Comparison of ENCODE assay signal across 22 cellular contexts in the genomic region with DNA sequence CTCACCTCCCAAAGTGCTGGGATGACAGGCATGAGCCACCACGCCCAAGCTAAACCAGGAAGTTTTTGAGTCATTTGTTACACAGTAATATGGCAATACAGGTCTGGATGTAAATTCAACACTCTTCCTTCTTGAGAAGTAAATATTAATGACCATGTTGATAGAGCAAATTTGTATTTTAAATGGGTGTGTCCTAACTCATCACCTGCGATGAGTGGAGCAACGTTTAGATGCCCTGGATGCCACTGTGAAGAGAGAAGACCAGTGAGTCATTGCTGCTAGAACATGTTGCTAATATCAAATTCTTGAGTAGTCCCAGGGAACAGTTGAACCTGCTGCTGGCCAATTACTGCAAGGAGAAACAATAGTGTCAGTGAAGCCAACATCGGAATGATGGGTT.
"Had no signal": no experiment of that assay in that cellular context is flagged by ENCODE, and none has a peak within 500 bp of the region (broad histone marks: within the 10 kb centered on the region; RNA-seq: fewer than 3 reads in every experiment).

No MANE protein-coding gene starts in this region.

- H3K4me3 ChIP-seq: K562, SJSA1, SK-N-MC had no signal

- H3K9ac ChIP-seq: KMS-11 had no signal

- DNase-seq: Kasumi-1, MM.1S, NCI-H1092 treated with DMSO at 0.1 percent for 48 hours, NCI-H1436, NCI-H187, NCI-H2029, NCI-H2081 treated with DMSO at 0.1 percent for 48 hours, NCI-H2171, NCI-H226, NCI-H446, NCI-H510A, NCI-H524 treated with DMSO at 0.1 percent for 48 hours, NCI-H69, NCI-H774, Right ventricle myocardium superior, RPMI8226, SIG-M5 had no signal

- H3K4me1 ChIP-seq: SJSA1 had no signal

- H3K36me3 ChIP-seq: SJSA1 had no signal

- H3K27ac Mint-ChIP-seq: IgD-negative memory B cell had no signal

- H3K4me1 Mint-ChIP-seq: IgD-negative memory B cell had no signal

- H3K9me3 ChIP-seq: SJSA1 had no signal

- H3K27me3 ChIP-seq: SJSA1 had no signal

- H3K36me3 Mint-ChIP-seq: IgD-negative memory B cell had no signal

- H3K27ac ChIP-seq: KMS-11, SJSA1, SK-N-MC had no signal

- H3K4me3 Mint-ChIP-seq: IgD-negative memory B cell had no signal

- ATAC-seq: K562 had no signal
